ENCODE assay signal across 27 cellular contexts in the genomic region with DNA sequence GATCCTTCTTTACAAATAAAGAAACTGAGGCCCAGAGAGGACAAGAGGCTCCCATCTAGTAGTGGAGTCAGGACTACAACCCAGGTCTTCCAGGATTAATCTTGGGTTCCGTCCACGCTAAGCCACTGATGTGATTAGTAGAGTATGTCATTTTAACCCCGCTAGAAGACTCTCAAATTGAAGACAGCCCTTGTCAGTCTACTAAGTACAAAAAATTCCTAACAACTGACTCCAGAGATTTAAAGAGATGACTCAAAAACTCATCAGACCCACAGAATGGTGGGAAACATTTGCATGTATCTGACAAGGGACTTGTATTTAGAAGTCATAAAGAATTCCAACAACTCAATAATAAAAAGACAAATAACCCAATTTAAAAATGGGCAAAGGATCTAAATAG.
"Had no signal": no experiment of that assay in that cellular context is flagged by ENCODE, and none has a peak within 500 bp of the region (broad histone marks: within the 10 kb centered on the region; RNA-seq: fewer than 3 reads in every experiment).

No MANE protein-coding gene starts in this region.

- H3K36me3 ChIP-seq: esophagus muscularis mucosa, suprapubic skin had no signal

- H3K4me1 ChIP-seq: body of pancreas, foreskin keratinocyte, suprapubic skin had no signal

- H3K27ac ChIP-seq: body of pancreas, esophagus muscularis mucosa, foreskin keratinocyte, skin epidermis, suprapubic skin had no signal

- DNase-seq: activated CD4-positive, alpha-beta T cell treated with anti-CD3 and anti-CD28 coated beads, Interleukin-2, amount 10 ng/mL, durations not matched to agents 24 days and 14 days; activated CD8-positive, alpha-beta T cell treated with anti-CD3 and anti-CD28 coated beads for 36 hours; activated naive CD4-positive, alpha-beta T cell treated with Interleukin-2 at 50 U/mL for 16 hours; activated naive CD8-positive, alpha-beta T cell treated with anti-CD3 and anti-CD28 coated beads, Interleukin-2, amount 10 ng/mL, durations not matched to agents 7 days and 5 days; activated T-cell treated with anti-CD3 and anti-CD28 coated beads, Interleukin-2, amount 50 U/mL, for 1 hour; amygdala; body of pancreas; dermis blood vessel endothelial cell; effector memory CD4-positive, alpha-beta T cell; foreskin keratinocyte; glutamatergic neuron; hippocampal formation; midbrain; nephron progenitor cell; occipital lobe; posterior cingulate gyrus; right cardiac atrium; stimulated activated CD4-positive, alpha-beta T cell treated with anti-CD3 and anti-CD28 coated beads, Interleukin-15, amount 100 ng/mL, for 24 hours; stimulated activated CD4-positive, alpha-beta T cell treated with anti-CD3 and anti-CD28 coated beads, Interleukin-2, amount 100 ng/mL, for 48 hours; stimulated activated naive CD8-positive, alpha-beta T cell treated with anti-CD3 and anti-CD28 coated beads, Interleukin-15, amount 100 ng/mL, for 72 hours; T-helper 9 cell; trophoblast cell had no signal

- H3K4me3 ChIP-seq: body of pancreas, esophagus muscularis mucosa, lung, skin epidermis, suprapubic skin had no signal

- ATAC-seq: activated CD8-positive, alpha-beta T cell treated with anti-CD3 and anti-CD28 coated beads for 36 hours; body of pancreas; foreskin keratinocyte; left lobe of liver; right cardiac atrium; stimulated activated naive CD8-positive, alpha-beta T cell treated with anti-CD3 and anti-CD28 coated beads, Interleukin-15, amount 100 ng/mL, for 72 hours had no signal

- H3K9me3 ChIP-seq: body of pancreas, esophagus muscularis mucosa, suprapubic skin had no signal

- H3K27me3 ChIP-seq: body of pancreas, esophagus muscularis mucosa, foreskin keratinocyte, suprapubic skin had no signal
